In genomic region chr4:105170703-105171102, GRCh38 we compare ENCODE assay signal across 9 cellular contexts.
"Had no signal": no experiment of that assay in that cellular context is flagged by ENCODE, and none has a peak within 500 bp of the region (broad histone marks: within the 10 kb centered on the region; RNA-seq: fewer than 3 reads in every experiment).

No MANE protein-coding gene starts in this region.

- H3K27me3 Mint-ChIP-seq: stimulated activated memory B cell treated with anti-CD40 and anti-IgM and Interleukin-4, amounts not matched to agents 10 μg/mL and 1 μg/mL and 100 μg/mL, for 72 hours had no signal

- DNase-seq: activated naive CD4-positive, alpha-beta T cell treated with anti-CD3 and anti-CD28 coated beads, Interleukin-2, amount 50 U/mL, for 16 hours; dermis blood vessel endothelial cell; heart left ventricle; left colon; lower lobe of right lung; stimulated activated CD4-positive, alpha-beta T cell treated with anti-CD3 and anti-CD28 coated beads, Interleukin-2, amount 100 ng/mL, for 48 hours; T-helper 2 cell; thyroid gland had no signal

- H3K4me3 Mint-ChIP-seq: stimulated activated memory B cell treated with anti-CD40 and anti-IgM and Interleukin-4, amounts not matched to agents 10 μg/mL and 1 μg/mL and 100 μg/mL, for 72 hours had no signal

- ATAC-seq: left colon; stimulated activated memory B cell treated with anti-CD40 and anti-IgM and Interleukin-4, amounts not matched to agents 10 μg/mL and 1 μg/mL and 100 μg/mL, for 72 hours had no signal

- H3K27ac Mint-ChIP-seq: stimulated activated memory B cell treated with anti-CD40 and anti-IgM and Interleukin-4, amounts not matched to agents 10 μg/mL and 1 μg/mL and 100 μg/mL, for 72 hours had no signal
